1 cellular context compared by ENCODE assay signal in the genomic region with DNA sequence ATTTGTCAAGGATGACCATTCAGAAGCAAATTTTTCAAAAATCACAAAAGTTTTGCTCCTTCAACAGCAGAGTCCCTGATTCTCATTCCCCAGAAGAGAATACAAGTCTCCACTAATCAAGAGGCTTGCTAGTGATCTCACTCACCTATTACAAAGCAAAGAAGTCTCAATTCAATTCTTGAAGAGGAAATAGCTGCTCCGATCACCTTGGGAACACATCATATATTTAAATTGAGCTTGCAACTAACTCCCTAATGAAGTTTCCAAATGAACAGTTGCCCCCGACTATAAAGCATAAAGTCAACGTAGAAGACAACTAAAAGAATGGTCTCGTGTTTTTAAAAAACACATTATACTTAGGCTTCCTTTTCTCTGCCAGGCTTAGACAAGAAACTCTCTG.
TF ChIP-seq lines count a peak whose summit lies in the region.

No MANE protein-coding gene starts in this region.

TF ChIP-seq in IMR-90, 13 proteins besides CTCF, POLR2A, EP300 and RAD21:
- no peak for TF ChIP-seq CEBPB (IDR thresholded peaks at IDR 0.05; ENCODE audit: low read depth, low read length)
- no peak for TF ChIP-seq RCOR1 (IDR thresholded peaks at IDR 0.05; ENCODE audit: insufficient replicate concordance, low read length)
- no peak for TF ChIP-seq MAFK (IDR thresholded peaks at IDR 0.05; ENCODE audit: low read depth, low read length)
- no peak for TF ChIP-seq SMC3 (IDR thresholded peaks at IDR 0.05; ENCODE audit: low read depth, low read length)
- TF ChIP-seq, protein P1, sequence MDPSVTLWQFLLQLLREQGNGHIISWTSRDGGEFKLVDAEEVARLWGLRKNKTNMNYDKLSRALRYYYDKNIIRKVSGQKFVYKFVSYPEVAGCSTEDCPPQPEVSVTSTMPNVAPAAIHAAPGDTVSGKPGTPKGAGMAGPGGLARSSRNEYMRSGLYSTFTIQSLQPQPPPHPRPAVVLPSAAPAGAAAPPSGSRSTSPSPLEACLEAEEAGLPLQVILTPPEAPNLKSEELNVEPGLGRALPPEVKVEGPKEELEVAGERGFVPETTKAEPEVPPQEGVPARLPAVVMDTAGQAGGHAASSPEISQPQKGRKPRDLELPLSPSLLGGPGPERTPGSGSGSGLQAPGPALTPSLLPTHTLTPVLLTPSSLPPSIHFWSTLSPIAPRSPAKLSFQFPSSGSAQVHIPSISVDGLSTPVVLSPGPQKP (IDR thresholded peaks at IDR 0.05; ENCODE audit: borderline replicate concordance, low read depth, low read length): no peak
- no peak for TF ChIP-seq BHLHE40 (IDR thresholded peaks at IDR 0.05; ENCODE audit: low read depth, low read length)
- TF ChIP-seq RFX5 (IDR thresholded peaks at IDR 0.05; ENCODE audit: low read depth, low read length): no peak
- no peak for TF ChIP-seq MXI1 (IDR thresholded peaks at IDR 0.05; ENCODE audit: borderline replicate concordance, low read depth, low read length)
- TF ChIP-seq NFE2L2 (IDR thresholded peaks at IDR 0.05; ENCODE audit: low read depth, low read length): no peak
- TF ChIP-seq, protein P2, sequence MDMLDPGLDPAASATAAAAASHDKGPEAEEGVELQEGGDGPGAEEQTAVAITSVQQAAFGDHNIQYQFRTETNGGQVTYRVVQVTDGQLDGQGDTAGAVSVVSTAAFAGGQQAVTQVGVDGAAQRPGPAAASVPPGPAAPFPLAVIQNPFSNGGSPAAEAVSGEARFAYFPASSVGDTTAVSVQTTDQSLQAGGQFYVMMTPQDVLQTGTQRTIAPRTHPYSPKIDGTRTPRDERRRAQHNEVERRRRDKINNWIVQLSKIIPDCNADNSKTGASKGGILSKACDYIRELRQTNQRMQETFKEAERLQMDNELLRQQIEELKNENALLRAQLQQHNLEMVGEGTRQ (IDR thresholded peaks at IDR 0.05; ENCODE audit: low read depth, low read length): no peak
- no peak for TF ChIP-seq FOS (IDR thresholded peaks at IDR 0.05; ENCODE audit: low read depth, low read length)
- TF ChIP-seq MAZ (IDR thresholded peaks at IDR 0.05; ENCODE audit: borderline replicate concordance, low read depth, low read length): no peak
- TF ChIP-seq CHD1 (IDR thresholded peaks at IDR 0.05; ENCODE audit: low read depth, low read length): no peak
